In the genomic region with DNA sequence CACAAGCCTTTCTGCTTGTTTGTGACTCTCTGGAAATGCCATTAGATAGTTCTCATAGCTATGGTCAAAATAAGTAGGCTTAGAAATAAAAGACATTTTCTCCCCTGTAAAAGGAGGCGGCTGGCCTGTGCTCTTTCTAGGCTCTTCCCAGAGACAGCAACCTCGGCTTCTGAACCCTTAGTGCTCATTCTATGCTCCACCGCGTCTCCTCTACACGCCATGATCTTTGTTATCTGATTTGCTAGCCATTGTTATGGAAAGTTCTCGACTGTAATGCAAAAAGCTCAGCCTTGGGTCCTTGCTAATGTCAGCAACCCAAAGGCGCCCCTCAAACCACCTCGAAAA, we compare ENCODE assay signal across 8 cellular contexts.
A peak's percentile ranks its signal among the peaks of the same experiment; 100 is the strongest.
DNase-seq lines count a peak whose midpoint lies in the region; ATAC-seq and TF ChIP-seq lines count a peak whose summit lies in the region.

No MANE protein-coding gene starts in this region.

- intact Hi-C loops in PC-9 (cut with micrococcal nuclease; ENCODE audit: unreplicated experiment) (loop anchor here (1.0 to 2.0 kb wide), 5 partner anchors 150 to 360 kb away; no protein-coding TSS in a partner anchor), lower lobe of right lung (cut with DNase I) (no loop called here), upper lobe of right lung (cut with DNase I) (loop anchor here (5.0 kb wide), 1 partner anchor 169 kb away; the partner anchor contains the start of gene SOCS2)

- no peaks in the 10 kb centered on the region for H3K9me2 ChIP-seq in PC-9 (ENCODE audit: insufficient read depth)

- H4K20me1 ChIP-seq in PC-9 (ENCODE audit: insufficient read depth): no peaks in the 10 kb centered on the region

- no peak overlapping the region for H3K27ac ChIP-seq in PC-9
- peak overlapping the region; percentile 88 to 89 for H3K27ac ChIP-seq in coronary artery
- peak overlapping the region; percentile 91 for H3K27ac ChIP-seq in lower lobe of right lung
- peak overlapping the region; percentile 95 for H3K27ac ChIP-seq in upper lobe of right lung

- ATAC-seq in HG02623 (IDR thresholded peaks at IDR 0.05; ENCODE audit: unreplicated experiment) (peak; percentile 25), lower lobe of right lung (peak in 1 of 2 donors; percentile 18), upper lobe of right lung (no peak), HG03439 (IDR thresholded peaks at IDR 0.05; ENCODE audit: unreplicated experiment) (no peak)

- H3F3A ChIP-seq in PC-9 (ENCODE audit: insufficient read depth, low read depth): peaks cover 11% of the 10 kb centered on the region; the same call in 1 of the 2 replicates

- DNase-seq in DMS 273 (lab: John Stamatoyannopoulos, UW; ENCODE audit: unreplicated experiment) (peak; percentile 55), DMS 273 treated with DMSO at 0.1 percent for 48 hours (lab: John Stamatoyannopoulos, UW) (no peak), PC-9 (no peak), coronary artery (ENCODE audit: low spot score) (no peak), lower lobe of right lung (no peak), upper lobe of right lung (no peak)

- H3K9me3 ChIP-seq in PC-9 (ENCODE audit: insufficient read depth, low read depth) (no peaks in the 10 kb centered on the region), lower lobe of right lung (no peaks in the 10 kb centered on the region), upper lobe of right lung (no peaks in the 10 kb centered on the region)

- H3K4me3 ChIP-seq in PC-9: peak overlapping the region; percentile 71; the same call in 1 of the 2 replicates
- peak overlapping the region; percentile 79 for H3K4me3 ChIP-seq in coronary artery
- H3K4me3 ChIP-seq in lower lobe of right lung: peak overlapping the region; percentile 58
- H3K4me3 ChIP-seq in upper lobe of right lung: peak overlapping the region; percentile 62

- POLR2A ChIA-PET in PC-9 (lab: Charles Lee; ENCODE audit: unreplicated experiment): interaction anchor here (0.7 kb wide), 1 partner anchor 45 kb away, joined by 3 read pairs; no protein-coding TSS in a partner anchor

- H3K4me2 ChIP-seq in PC-9: peak overlapping the region; percentile 88

- H3K27me3 ChIP-seq in PC-9 (ENCODE audit: insufficient read depth, low read depth) (no peaks in the 10 kb centered on the region), lower lobe of right lung (ENCODE audit: low read depth) (no peaks in the 10 kb centered on the region), upper lobe of right lung (no peaks in the 10 kb centered on the region)

- H3K36me3 ChIP-seq in PC-9 (ENCODE audit: low read depth) (no peaks in the 10 kb centered on the region), lower lobe of right lung (no peaks in the 10 kb centered on the region), upper lobe of right lung (no peaks in the 10 kb centered on the region)

- no peaks in the 10 kb centered on the region for H3K79me2 ChIP-seq in PC-9 (ENCODE audit: low read depth)

- BruUV-seq in PC-9 (replicated peaks; lab: Mats Ljungman, UMichigan): no TSS peak

- H2AFZ ChIP-seq in PC-9: peak overlapping the region; percentile 95

- CTCF ChIA-PET in PC-9 (lab: Charles Lee): interaction anchor here (0.9 to 1.4 kb wide), 4 partner anchors 172 to 360 kb away, joined by 4 to 8 read pairs (median 5); no protein-coding TSS in a partner anchor

- peaks cover 18% of the 10 kb centered on the region for H3K4me1 ChIP-seq in PC-9 (replicated peaks; ENCODE audit: insufficient read depth)
- H3K4me1 ChIP-seq in lower lobe of right lung: peaks cover 43% of the 10 kb centered on the region
- peaks cover 23% of the 10 kb centered on the region for H3K4me1 ChIP-seq in upper lobe of right lung

- TF ChIP-seq CTCF in PC-9 (conservative IDR thresholded peaks at IDR 0.05) (no peak), coronary artery (IDR thresholded peaks at IDR 0.05) (no peak), lower lobe of right lung (IDR thresholded peaks at IDR 0.05) (no peak), upper lobe of right lung (IDR thresholded peaks at IDR 0.05) (no peak)
